9 cellular contexts compared by ENCODE assay signal in the genomic region with DNA sequence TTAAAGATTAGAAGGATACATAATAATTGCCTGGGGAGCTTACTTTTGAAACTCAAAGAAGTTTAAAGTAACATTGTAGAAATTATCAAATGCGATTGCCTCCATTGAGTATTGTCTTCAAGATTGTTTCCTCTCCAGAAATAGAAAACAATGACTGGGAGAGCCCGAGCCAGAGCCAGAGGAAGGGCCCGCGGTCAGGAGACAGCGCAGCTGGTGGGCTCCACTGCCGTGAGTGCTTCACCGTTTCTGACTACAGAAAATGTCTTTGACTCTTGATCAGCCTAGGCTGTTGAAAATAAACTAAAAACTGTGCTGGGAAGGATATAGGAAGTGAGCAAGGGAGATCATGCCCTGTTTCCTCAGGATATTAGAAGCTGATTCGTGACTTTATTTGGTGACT. TPM values are rescaled to one million over a fixed set of nuclear protein-coding genes. Genes with fewer than 3 reads are reported as not detected.
"Had no signal": no experiment of that assay in that cellular context is flagged by ENCODE, and none has a peak within 500 bp of the region (broad histone marks: within the 10 kb centered on the region; RNA-seq: fewer than 3 reads in every experiment).

No MANE protein-coding gene starts in this region.

- H3K4me3 ChIP-seq: K562 had no signal

- H3K27ac ChIP-seq: HL-60, KMS-11 had no signal

- DNase-seq: IMR-90, KBM-7, KG1 had no signal

- ATAC-seq: HepG2, K562 had no signal

RNA-seq across cellular contexts. Expression of a gene that starts 4.8 kb away (rescaled TPM):
- total RNA-seq: HepG2, HT-29, HT1080, IMR-90, K562 had no signal
